ENCODE assay signal across 14 cellular contexts in genomic region chr7:100680589-100681271, GRCh38. TPM values are rescaled to one million over a fixed set of nuclear protein-coding genes. Genes with fewer than 3 reads are reported as not detected.
DNase-seq lines count a peak whose midpoint lies in the region; ATAC-seq and TF ChIP-seq lines count a peak whose summit lies in the region.
"Had no signal": no experiment of that assay in that cellular context is flagged by ENCODE, and none has a peak within 500 bp of the region (broad histone marks: within the 10 kb centered on the region; RNA-seq: fewer than 3 reads in every experiment).

No MANE protein-coding gene starts in this region.

- WGBS in adrenal gland, 4 donors = 80 to 89% (median 85%) methylated on average over 8 to 17 of the region's 17 CpGs

- H3K36me3 ChIP-seq in adrenal gland (replicated peaks in 1 of 2) = peaks cover 0 to 84% of the 10 kb centered on the region in 2 donors

- H3K4me1 Mint-ChIP-seq in natural killer cell (peaks cover 0 to 41% of the 10 kb centered on the region in 2 donors), naive B cell (peaks cover 12 to 18% (median 16%) of the 10 kb centered on the region in 3 donors), endothelial cell (ENCODE audit: unreplicated experiment) (peaks cover 5% of the 10 kb centered on the region)
- H3K4me1 Mint-ChIP-seq in natural killer cell treated with Interleukin-12 subunit alpha and Interleukin-12 subunit beta and Interleukin-15 and Interleukin-18, amount 100 ng/mL, for 72 hours (ENCODE audit: low read depth in 2 of 2) = peaks cover 17 to 19% of the 10 kb centered on the region in 2 donors
- peaks cover 23% of the 10 kb centered on the region for H3K4me1 Mint-ChIP-seq in stimulated activated memory B cell treated with anti-CD40 and anti-IgM and Interleukin-4, amounts not matched to agents 10 μg/mL and 1 μg/mL and 100 μg/mL, for 72 hours

- H3K27me3 Mint-ChIP-seq in natural killer cell (ENCODE audit: low read depth in 2 of 2) = no peaks in the 10 kb centered on the region
- H3K27me3 Mint-ChIP-seq in natural killer cell treated with Interleukin-12 subunit alpha and Interleukin-12 subunit beta and Interleukin-15 and Interleukin-18, amount 100 ng/mL, for 72 hours = no peaks in the 10 kb centered on the region
- H3K27me3 Mint-ChIP-seq in naive B cell = no peaks in the 10 kb centered on the region
- no peaks in the 10 kb centered on the region for H3K27me3 Mint-ChIP-seq in stimulated activated memory B cell treated with anti-CD40 and anti-IgM and Interleukin-4, amounts not matched to agents 10 μg/mL and 1 μg/mL and 100 μg/mL, for 72 hours
- peaks cover 12% of the 10 kb centered on the region for H3K27me3 Mint-ChIP-seq in endothelial cell (ENCODE audit: unreplicated experiment)

- H3K4me3 ChIP-seq in adrenal gland = no peak overlapping the region
- H3K4me3 ChIP-seq: BLaER1 treated with 17β-estradiol and CSF1 and Interleukin-3, amounts not matched to agents 10 nM and 100 nM; body of pancreas; lung; SK-N-MC; skin epidermis had no signal

- H3K9me3 Mint-ChIP-seq in natural killer cell (no peaks in the 10 kb centered on the region), naive B cell (no peaks in the 10 kb centered on the region), endothelial cell (ENCODE audit: unreplicated experiment) (no peaks in the 10 kb centered on the region)
- no peaks in the 10 kb centered on the region for H3K9me3 Mint-ChIP-seq in natural killer cell treated with Interleukin-12 subunit alpha and Interleukin-12 subunit beta and Interleukin-15 and Interleukin-18, amount 100 ng/mL, for 72 hours
- no peaks in the 10 kb centered on the region for H3K9me3 Mint-ChIP-seq in stimulated activated memory B cell treated with anti-CD40 and anti-IgM and Interleukin-4, amounts not matched to agents 10 μg/mL and 1 μg/mL and 100 μg/mL, for 72 hours

- no peak for DNase-seq in natural killer cell
- no peak for DNase-seq in natural killer cell treated with Interleukin-12 subunit alpha and Interleukin-12 subunit beta and Interleukin-15 and Interleukin-18, amount 100 ng/mL, for 72 hours (ENCODE audit: low spot score)
- DNase-seq in adrenal gland = peak in 5 of 7 donors; percentile 33 to 62 (median 39)
- DNase-seq in naive B cell = no peak
- DNase-seq in middle frontal gyrus (ENCODE audit: extremely low spot score, low spot score) = no peak
- no peak for DNase-seq in endothelial cell (ENCODE audit: low spot score)
- DNase-seq: NCI-H2107 had no signal

- TF ChIP-seq POLR2A in adrenal gland (IDR thresholded peaks at IDR 0.05) = no peak

- H3K36me3 Mint-ChIP-seq in natural killer cell = no peaks in the 10 kb centered on the region
- no peaks in the 10 kb centered on the region for H3K36me3 Mint-ChIP-seq in natural killer cell treated with Interleukin-12 subunit alpha and Interleukin-12 subunit beta and Interleukin-15 and Interleukin-18, amount 100 ng/mL, for 72 hours
- H3K36me3 Mint-ChIP-seq in naive B cell = no peaks in the 10 kb centered on the region
- peaks cover 46% of the 10 kb centered on the region for H3K36me3 Mint-ChIP-seq in stimulated activated memory B cell treated with anti-CD40 and anti-IgM and Interleukin-4, amounts not matched to agents 10 μg/mL and 1 μg/mL and 100 μg/mL, for 72 hours
- peaks cover 17% of the 10 kb centered on the region for H3K36me3 Mint-ChIP-seq in endothelial cell (ENCODE audit: low read depth, unreplicated experiment)

- H3K9me3 ChIP-seq in adrenal gland (replicated peaks in 1 of 3) = no peaks in the 10 kb centered on the region
- H3K9me3 ChIP-seq: BLaER1 treated with 17β-estradiol and CSF1 and Interleukin-3, amounts not matched to agents 10 nM and 100 nM; body of pancreas had no signal

- no peak for ATAC-seq in natural killer cell
- no peak for ATAC-seq in natural killer cell treated with Interleukin-12 subunit alpha and Interleukin-12 subunit beta and Interleukin-15 and Interleukin-18, amount 100 ng/mL, for 72 hours
- ATAC-seq in naive B cell (ENCODE audit: low read depth in 2 of 2) = no peak
- ATAC-seq in stimulated activated memory B cell treated with anti-CD40 and anti-IgM and Interleukin-4, amounts not matched to agents 10 μg/mL and 1 μg/mL and 100 μg/mL, for 72 hours = no peak
- ATAC-seq in HG03025 (IDR thresholded peaks at IDR 0.05; ENCODE audit: low FRiP score, unreplicated experiment) = no peak

- H3K4me1 ChIP-seq in adrenal gland (replicated peaks in 1 of 2) = peaks cover 10 to 35% of the 10 kb centered on the region in 2 donors

- intact Hi-C loops in natural killer cell (cut with micrococcal nuclease) = no loop called here
- intact Hi-C loops in adrenal gland (cut with DNase I) = loop anchor here in 1 of 2 donors (5.0 kb wide), 1 partner anchor 213 kb away; no protein-coding TSS in a partner anchor

- H3K27ac Mint-ChIP-seq in natural killer cell (peak overlapping the region; percentile 29 to 58), naive B cell (peak overlapping the region in 4 of 6 donors; percentile 57 to 80 (median 70)), endothelial cell (ENCODE audit: unreplicated experiment) (no peak overlapping the region)
- H3K27ac Mint-ChIP-seq in natural killer cell treated with Interleukin-12 subunit alpha and Interleukin-12 subunit beta and Interleukin-15 and Interleukin-18, amount 100 ng/mL, for 72 hours = peak overlapping the region in 1 of 2 donors; percentile 21
- no peak overlapping the region for H3K27ac Mint-ChIP-seq in stimulated activated memory B cell treated with anti-CD40 and anti-IgM and Interleukin-4, amounts not matched to agents 10 μg/mL and 1 μg/mL and 100 μg/mL, for 72 hours

- no peak for TF ChIP-seq CTCF in natural killer cell (IDR thresholded peaks at IDR 0.05)
- no peak for TF ChIP-seq CTCF in adrenal gland (IDR thresholded peaks at IDR 0.05)
- TF ChIP-seq CTCF in endothelial cell (IDR thresholded peaks at IDR 0.05; ENCODE audit: unreplicated experiment) = no peak

- H3K4me3 Mint-ChIP-seq in natural killer cell (no peak overlapping the region), naive B cell (no peak overlapping the region), endothelial cell (ENCODE audit: unreplicated experiment) (no peak overlapping the region)
- H3K4me3 Mint-ChIP-seq in natural killer cell treated with Interleukin-12 subunit alpha and Interleukin-12 subunit beta and Interleukin-15 and Interleukin-18, amount 100 ng/mL, for 72 hours = no peak overlapping the region
- no peak overlapping the region for H3K4me3 Mint-ChIP-seq in stimulated activated memory B cell treated with anti-CD40 and anti-IgM and Interleukin-4, amounts not matched to agents 10 μg/mL and 1 μg/mL and 100 μg/mL, for 72 hours

- H3K27me3 ChIP-seq in adrenal gland = no peaks in the 10 kb centered on the region
- H3K27me3 ChIP-seq: BLaER1 treated with 17β-estradiol and CSF1 and Interleukin-3, amounts not matched to agents 10 nM and 100 nM; body of pancreas had no signal

- H3K27ac ChIP-seq in adrenal gland = peak overlapping the region; percentile 15 to 74 (median 62)

RNA-seq across cellular contexts. Expression of gene GNB2, which starts 7.2 kb away (rescaled TPM):
- total RNA-seq in natural killer cell (100 to 1,000 TPM; 194 to 227 (median 212) TPM), adrenal gland (100 to 1,000 TPM; 152 to 365 (median 297) TPM), endothelial cell (ENCODE audit: unreplicated experiment) (336 TPM)
- total RNA-seq in natural killer cell treated with Interleukin-12 subunit alpha and Interleukin-12 subunit beta and Interleukin-15 and Interleukin-18, amount 100 ng/mL, for 72 hours = 100 to 1,000 TPM; 345 to 348 TPM
- polyA plus RNA-seq in adrenal gland (100 to 1,000 TPM; 105 to 139 (median 105) TPM), naive B cell (ENCODE audit: low read depth in 6 of 6) (10 to 100 TPM; 46.2 to 65.4 (median 56.2) TPM)

RNA-seq across cellular contexts. Expression of gene GIGYF1, which starts 13.3 kb away (rescaled TPM):
- total RNA-seq in natural killer cell (100 to 1,000 TPM in 2 of 3 donors, 10 to 100 TPM in 1; 92.0 to 102 (median 101) TPM), adrenal gland (10 to 100 TPM; 19.1 to 62.2 (median 25.9) TPM), endothelial cell (ENCODE audit: unreplicated experiment) (70.6 TPM)
- 10 to 100 TPM; 28.5 to 72.1 TPM for total RNA-seq in natural killer cell treated with Interleukin-12 subunit alpha and Interleukin-12 subunit beta and Interleukin-15 and Interleukin-18, amount 100 ng/mL, for 72 hours
- polyA plus RNA-seq in adrenal gland (100 to 1,000 TPM in 1 of 3 donors, 10 to 100 TPM in 1, 1 to 10 TPM in 1; 5.4 to 167 (median 49.8) TPM), naive B cell (ENCODE audit: low read depth in 6 of 6) (1 to 10 TPM in 4 of 6 donors, under 1 TPM in 2; 0.69 to 2.9 (median 1.2) TPM)

RNA-seq across cellular contexts. Expression of gene ACTL6B, which starts 24.5 kb away (rescaled TPM):
- total RNA-seq in natural killer cell (not detected), adrenal gland (1 to 10 TPM in 3 of 8 donors, not detected in 5; 1.9 to 3.8 (median 2.4) TPM), endothelial cell (ENCODE audit: unreplicated experiment) (not detected)
- not detected for total RNA-seq in natural killer cell treated with Interleukin-12 subunit alpha and Interleukin-12 subunit beta and Interleukin-15 and Interleukin-18, amount 100 ng/mL, for 72 hours
- polyA plus RNA-seq in adrenal gland (1 to 10 TPM in 2 of 3 donors, under 1 TPM in 1; 0.64 to 5.1 (median 2.5) TPM), naive B cell (ENCODE audit: low read depth in 6 of 6) (not detected)
- total RNA-seq: lung had no signal
- polyA plus RNA-seq: lung had no signal

RNA-seq across cellular contexts. Expression of gene POP7, which starts 25.2 kb away (rescaled TPM):
- total RNA-seq in natural killer cell = 10 to 100 TPM; 17.6 to 22.1 (median 17.6) TPM
- 10 to 100 TPM; 46.6 to 64.9 TPM for total RNA-seq in natural killer cell treated with Interleukin-12 subunit alpha and Interleukin-12 subunit beta and Interleukin-15 and Interleukin-18, amount 100 ng/mL, for 72 hours
- total RNA-seq in adrenal gland = 10 to 100 TPM in 7 of 8 donors, 1 to 10 TPM in 1; 8.7 to 60.9 (median 34.2) TPM
- polyA plus RNA-seq in adrenal gland = 10 to 100 TPM; 24.8 to 48.5 (median 27.1) TPM
- polyA plus RNA-seq in naive B cell (ENCODE audit: low read depth in 6 of 6) = 10 to 100 TPM; 25.3 to 41.0 (median 34.6) TPM
- 30.6 TPM for total RNA-seq in endothelial cell (ENCODE audit: unreplicated experiment)

RNA-seq across cellular contexts. Expression of gene TFR2, which starts 39.4 kb away (rescaled TPM):
- 10 to 100 TPM in 2 of 3 donors, 1 to 10 TPM in 1; 9.8 to 13.8 (median 12.0) TPM for total RNA-seq in natural killer cell
- 10 to 100 TPM; 10.1 to 34.1 TPM for total RNA-seq in natural killer cell treated with Interleukin-12 subunit alpha and Interleukin-12 subunit beta and Interleukin-15 and Interleukin-18, amount 100 ng/mL, for 72 hours
- total RNA-seq in adrenal gland = 1 to 10 TPM in 4 of 8 donors, under 1 TPM in 4; 0.24 to 2.9 (median 1.1) TPM
- 1 to 10 TPM in 2 of 3 donors, under 1 TPM in 1; 0.88 to 2.1 (median 1.1) TPM for polyA plus RNA-seq in adrenal gland
- 1 to 10 TPM in 1 of 6 donors, under 1 TPM in 3, not detected in 2; 0.58 to 1.3 (median 0.65) TPM for polyA plus RNA-seq in naive B cell (ENCODE audit: low read depth in 6 of 6)
- 1.0 TPM for total RNA-seq in endothelial cell (ENCODE audit: unreplicated experiment)

Comparison
In these comparisons a context has a peak if more than half of its experiments do, and no peak if none do; other contexts are left out.
1. DNase-seq: peak in adrenal gland (5 of 7); none in natural killer cell (single experiment), natural killer cell treated with Interleukin-12 subunit alpha and Interleukin-12 subunit beta and Interleukin-15 and Interleukin-18, amount 100 ng/mL, for 72 hours (single experiment), naive B cell (single experiment), middle frontal gyrus (single experiment) and endothelial cell (single experiment).
2. H3K27ac Mint-ChIP-seq: peak in natural killer cell (2 of 2) and naive B cell (4 of 6); none in stimulated activated memory B cell treated with anti-CD40 and anti-IgM and Interleukin-4, amounts not matched to agents 10 μg/mL and 1 μg/mL and 100 μg/mL, for 72 hours (single experiment) and endothelial cell (single experiment).